Comparison of ENCODE assay signal across 21 cellular contexts in genomic region chr15:64710664-64711441, GRCh38.
DNase-seq lines count a peak whose midpoint lies in the region; ATAC-seq, FAIRE-seq and TF ChIP-seq lines count a peak whose summit lies in the region.
"Had no signal": no experiment of that assay in that cellular context is flagged by ENCODE, and none has a peak within 500 bp of the region (broad histone marks: within the 10 kb centered on the region; RNA-seq: fewer than 3 reads in every experiment).

No MANE protein-coding gene starts in this region.

- ATAC-seq in HepG2 (peak; percentile 54; the same call in 2 of the 3 replicates), right lobe of liver (no peak)
- ATAC-seq: GM23338 had no signal

- H3K4me1 ChIP-seq in HepG2 (ENCODE audit: insufficient read depth, low read length), result peaks cover 23% of the 10 kb centered on the region
- H3K4me1 ChIP-seq in right lobe of liver, result peaks cover 0 to 16% (median 4%) of the 10 kb centered on the region in 4 donors
- H3K4me1 ChIP-seq: BLaER1 had no signal

- no peak for FAIRE-seq in HepG2 (lab: Jason Lieb, UNC)
- FAIRE-seq: GM12892, GM18507, H54 had no signal

- WGBS in HepG2 (ENCODE audit: low lambda C conversion rate), result 42% methylated on average over 7 of the region's 7 CpGs
- WGBS in right lobe of liver (ENCODE audit: insufficient coverage, low coverage, low lambda C conversion rate, missing lambda C conversion rate), result 81% methylated on average over 5 of the region's 7 CpGs

- H3K36me3 Mint-ChIP-seq in brain (peaks cover 9% of the 10 kb centered on the region), nephron progenitor cell (ENCODE audit: low read depth) (peaks cover 40% of the 10 kb centered on the region), HFFc6 (ENCODE audit: low read depth) (no peaks in the 10 kb centered on the region), progenitor cell of endocrine pancreas (ENCODE audit: insufficient read depth) (peaks cover 10% of the 10 kb centered on the region)
- H3K36me3 Mint-ChIP-seq: CD14-positive monocyte; CD4-positive, alpha-beta memory T cell had no signal

- CTCF ChIA-PET in HepG2 (lab: Yijun Ruan, JAX; ENCODE audit: low intra/inter-chr PET ratio, low total read pairs), result no interaction called here

- H3K9me3 Mint-ChIP-seq in brain (no peaks in the 10 kb centered on the region), nephron progenitor cell (no peaks in the 10 kb centered on the region), HFFc6 (no peaks in the 10 kb centered on the region), progenitor cell of endocrine pancreas (ENCODE audit: low read depth) (no peaks in the 10 kb centered on the region)
- H3K9me3 Mint-ChIP-seq: CD4-positive, alpha-beta memory T cell; GM23338 had no signal

- H3K27ac Mint-ChIP-seq in brain (peak overlapping the region in 3 of 5 experiments; percentile 7 to 77 (median 9)), nephron progenitor cell (peak overlapping the region; percentile 33), HFFc6 (no peak overlapping the region), progenitor cell of endocrine pancreas (no peak overlapping the region)
- H3K27ac Mint-ChIP-seq: CD14-positive monocyte had no signal

- H3K27ac ChIP-seq in HepG2 (ENCODE audit: extremely low read length, insufficient read depth, low read length), result no peak overlapping the region
- no peak overlapping the region for H3K27ac ChIP-seq in right lobe of liver
- H3K27ac ChIP-seq: 22Rv1, BLaER1, HL-60 had no signal

- H3K9me3 ChIP-seq in HepG2 (ENCODE audit: low read length) (no peaks in the 10 kb centered on the region), right lobe of liver (no peaks in the 10 kb centered on the region)
- H3K9me3 ChIP-seq: BLaER1 had no signal

- TF ChIP-seq EP300 in HepG2 (IDR thresholded peaks at IDR 0.05; ENCODE audit: low read depth in 2 of 2, low read length in 2 of 2) (no peak), HepG2 (CRISPR knock-in tag; IDR thresholded peaks at IDR 0.05; ENCODE audit: borderline replicate concordance) (no peak)

- TF ChIP-seq POLR2A in HepG2 (IDR thresholded peaks at IDR 0.05; ENCODE audit: insufficient read depth in 1 of 2, low read depth in 2 of 2, low read length in 2 of 2) (no peak), right lobe of liver (IDR thresholded peaks at IDR 0.05) (no peak)

- H3K36me3 ChIP-seq in HepG2 (replicated peaks in 1 of 2; ENCODE audit: control insufficient read depth in 1 of 2, insufficient read depth in 2 of 2, low read length in 2 of 2) (no peaks in the 10 kb centered on the region), right lobe of liver (no peaks in the 10 kb centered on the region)
- H3K36me3 ChIP-seq: BLaER1 had no signal

- no peak overlapping the region for H3K4me3 ChIP-seq in HepG2 (replicated peaks in 1 of 3; ENCODE audit: insufficient read depth in 1 of 3, low read depth in 2 of 3, low read length in 3 of 3)
- H3K4me3 ChIP-seq in right lobe of liver, result no peak overlapping the region
- H3K4me3 ChIP-seq: BLaER1, GM23338 had no signal

- H3K4me2 ChIP-seq in HepG2 (ENCODE audit: low read depth, low read length), result no peak overlapping the region
- H3K4me2 ChIP-seq: BLaER1, GM23338 had no signal

- in situ Hi-C loops in HepG2 (cut with HindIII; ENCODE audit: extremely low pct_ligation_motif_present, low pct_unique_long_range_greater_than_20kb), result no loop called here

- H4K20me1 ChIP-seq in HepG2 (ENCODE audit: insufficient read depth, low read length), result no peaks in the 10 kb centered on the region
- H4K20me1 ChIP-seq: BLaER1 had no signal

- H3K9ac ChIP-seq in HepG2 (ENCODE audit: insufficient read depth, low read depth, low read length), result no peak overlapping the region
- H3K9ac ChIP-seq: BLaER1 had no signal

- H3K27me3 ChIP-seq in HepG2 (ENCODE audit: control insufficient read depth in 1 of 2, insufficient read depth in 2 of 2, low read length in 2 of 2) (no peaks in the 10 kb centered on the region), right lobe of liver (no peaks in the 10 kb centered on the region)
- H3K27me3 ChIP-seq: BLaER1 had no signal

- TF ChIP-seq CTCF in HepG2 (CRISPR knock-in tag; IDR thresholded peaks at IDR 0.05) (no peak), right lobe of liver (IDR thresholded peaks at IDR 0.05) (no peak), brain (conservative IDR thresholded peaks at IDR 0.05) (no peak), nephron progenitor cell (IDR thresholded peaks at IDR 0.05) (no peak), HFFc6 (IDR thresholded peaks at IDR 0.05) (no peak), progenitor cell of endocrine pancreas (IDR thresholded peaks at IDR 0.05; ENCODE audit: unreplicated experiment) (no peak)

- intact Hi-C loops in HepG2 (cut with micrococcal nuclease; ENCODE audit: unreplicated experiment), result no loop called here
- intact Hi-C loops in right lobe of liver (cut with DNase I), result no loop called here

- DNase-seq in NCI-H2227 treated with DMSO at 0.1 percent for 48 hours (lab: John Stamatoyannopoulos, UW), result peak; percentile 31
- DNase-seq in NCI-H2227 (lab: John Stamatoyannopoulos, UW; ENCODE audit: unreplicated experiment), result no peak
- DNase-seq in HepG2 (ENCODE audit: low spot score), result no peak
- DNase-seq in right lobe of liver, result no peak
- no peak for DNase-seq in nephron progenitor cell
- no peak for DNase-seq in HFFc6
- no peak for DNase-seq in progenitor cell of endocrine pancreas (ENCODE audit: low spot score, unreplicated experiment)
- DNase-seq: CD4-positive, alpha-beta memory T cell; DMS153; DMS79; GDM1; HCEC 1CT had no signal

- H3K4me1 Mint-ChIP-seq in brain, result no peaks in the 10 kb centered on the region
- H3K4me1 Mint-ChIP-seq in nephron progenitor cell, result peaks cover 5% of the 10 kb centered on the region
- H3K4me1 Mint-ChIP-seq in HFFc6 (ENCODE audit: low read depth), result no peaks in the 10 kb centered on the region
- H3K4me1 Mint-ChIP-seq in progenitor cell of endocrine pancreas (ENCODE audit: low read depth), result peaks cover 2% of the 10 kb centered on the region
- H3K4me1 Mint-ChIP-seq: CD4-positive, alpha-beta memory T cell; GM23338 had no signal

- peak overlapping the region in 1 of 5 experiments; percentile 3 for H3K4me3 Mint-ChIP-seq in brain
- H3K4me3 Mint-ChIP-seq in nephron progenitor cell, result no peak overlapping the region
- no peak overlapping the region for H3K4me3 Mint-ChIP-seq in HFFc6
- H3K4me3 Mint-ChIP-seq in progenitor cell of endocrine pancreas (ENCODE audit: low read depth), result no peak overlapping the region
- H3K4me3 Mint-ChIP-seq: CD14-positive monocyte; CD4-positive, alpha-beta memory T cell; GM23338 had no signal

- no peaks in the 10 kb centered on the region for H3K79me2 ChIP-seq in HepG2 (ENCODE audit: insufficient read depth, low read length)

- POLR2A ChIA-PET in HepG2 (lab: Yijun Ruan, JAX), result interaction anchor here (1.0 kb wide), 1 partner anchor 14 kb away, joined by 3 read pairs; no protein-coding TSS in a partner anchor

- TF ChIP-seq RAD21 in HepG2 (CRISPR knock-in tag; IDR thresholded peaks at IDR 0.05), result no peak

- BruUV-seq in HepG2 (replicated peaks; lab: Mats Ljungman, UMichigan), result no TSS peak

- no peak overlapping the region for H2AFZ ChIP-seq in HepG2 (ENCODE audit: low read length)
- H2AFZ ChIP-seq: GM23338 had no signal

- H3K27me3 Mint-ChIP-seq in brain, result no peaks in the 10 kb centered on the region
- H3K27me3 Mint-ChIP-seq in nephron progenitor cell (ENCODE audit: low read depth, poor library complexity), result no peaks in the 10 kb centered on the region
- peaks cover 6% of the 10 kb centered on the region for H3K27me3 Mint-ChIP-seq in HFFc6 (ENCODE audit: insufficient read depth)
- H3K27me3 Mint-ChIP-seq in progenitor cell of endocrine pancreas, result no peaks in the 10 kb centered on the region
- H3K27me3 Mint-ChIP-seq: CD4-positive, alpha-beta memory T cell had no signal

TF ChIP-seq in HepG2, 621 proteins besides CTCF, POLR2A, EP300 and RAD21 (continues in another document):
- TF ChIP-seq ZHX1 (CRISPR knock-in tag; IDR thresholded peaks at IDR 0.05; ENCODE audit: low read depth) (no peak), HOMEZ (CRISPR knock-in tag; IDR thresholded peaks at IDR 0.05; ENCODE audit: low read depth) (no peak), CREBL2 (CRISPR knock-in tag; IDR thresholded peaks at IDR 0.05; ENCODE audit: borderline replicate concordance) (no peak)

Comparison
In these comparisons a context has a peak if more than half of its experiments do, and no peak if none do; other contexts are left out.
1. H3K27ac Mint-ChIP-seq: peak in brain (3 of 5) and nephron progenitor cell (single experiment); none in HFFc6 (single experiment) and progenitor cell of endocrine pancreas (single experiment).